Comparison of ENCODE assay signal across 8 cellular contexts in genomic region chr15:56244237-56244810, GRCh38. TPM values are rescaled to one million over a fixed set of nuclear protein-coding genes. Genes with fewer than 3 reads are reported as not detected.
DNase-seq lines count a peak whose midpoint lies in the region; ATAC-seq lines count a peak whose summit lies in the region.

No MANE protein-coding gene starts in this region.

- H3K4me3 ChIP-seq in Jurkat, Clone E6-1 (ENCODE audit: low read length) = peak overlapping the region; percentile 87

- DNase-seq in DMS53 treated with DMSO at 0.1 percent for 48 hours (lab: John Stamatoyannopoulos, UW; ENCODE audit: unreplicated experiment) (peak; percentile 32), RPMI7951 (ENCODE audit: low read depth) (peak; percentile 84), Right ventricle myocardium superior (peak; percentile 42), occipital lobe (lab: John Stamatoyannopoulos, UW) (peak; percentile 74)
- DNase-seq in Jurkat, Clone E6-1 (ENCODE audit: low read depth, low spot score) = peak; percentile 91
- peak; percentile 48 for DNase-seq in activated naive CD8-positive, alpha-beta T cell treated with anti-CD3 and anti-CD28 coated beads, Interleukin-2, amount 50 U/mL, for 24 hours

- H3K4me1 Mint-ChIP-seq in activated naive CD8-positive, alpha-beta T cell treated with anti-CD3 and anti-CD28 coated beads, Interleukin-2, amount 50 U/mL, for 24 hours = peaks cover 48% of the 10 kb centered on the region

- H3K27ac Mint-ChIP-seq in activated naive CD8-positive, alpha-beta T cell treated with anti-CD3 and anti-CD28 coated beads, Interleukin-2, amount 50 U/mL, for 24 hours = peak overlapping the region; percentile 98

- no peaks in the 10 kb centered on the region for H3K27me3 Mint-ChIP-seq in activated naive CD8-positive, alpha-beta T cell treated with anti-CD3 and anti-CD28 coated beads, Interleukin-2, amount 50 U/mL, for 24 hours

- ATAC-seq in activated naive CD8-positive, alpha-beta T cell treated with anti-CD3 and anti-CD28 coated beads, Interleukin-2, amount 50 U/mL, for 24 hours = peak; percentile 43
- peak; percentile 56 for ATAC-seq in Right ventricle myocardium superior (ENCODE audit: poor library complexity)
- ATAC-seq in GM18517 (IDR thresholded peaks at IDR 0.05; ENCODE audit: unreplicated experiment) = no peak
- ATAC-seq in GM18858 (IDR thresholded peaks at IDR 0.05; ENCODE audit: unreplicated experiment) = no peak

- H3K36me3 Mint-ChIP-seq in activated naive CD8-positive, alpha-beta T cell treated with anti-CD3 and anti-CD28 coated beads, Interleukin-2, amount 50 U/mL, for 24 hours (ENCODE audit: low read depth) = peaks cover 11% of the 10 kb centered on the region

- H3K9me3 Mint-ChIP-seq in activated naive CD8-positive, alpha-beta T cell treated with anti-CD3 and anti-CD28 coated beads, Interleukin-2, amount 50 U/mL, for 24 hours = no peaks in the 10 kb centered on the region

- intact Hi-C loops in Right ventricle myocardium superior (cut with DNase I) = no loop called here

- peak overlapping the region; percentile 95 for H3K4me3 Mint-ChIP-seq in activated naive CD8-positive, alpha-beta T cell treated with anti-CD3 and anti-CD28 coated beads, Interleukin-2, amount 50 U/mL, for 24 hours

RNA-seq across cellular contexts. Expression of gene RFX7, which starts 0.6 kb away (rescaled TPM):
- 21.6 TPM for polyA plus RNA-seq in Jurkat, Clone E6-1 (2012; ENCODE audit: insufficient read depth, insufficient read length)
- total RNA-seq in RPMI7951 (2014; rRNA removed; shearing (Covaris generic)) = 6.1 and 7.8 TPM in 2 replicates
- total RNA-seq in Right ventricle myocardium superior (7.2 TPM), occipital lobe (22.3 TPM)

Comparison
In these comparisons a context has a peak if more than half of its experiments do, and no peak if none do; other contexts are left out.
1. DNase-seq: peak in every context shown above with its lines; median percentile 91 in Jurkat, Clone E6-1; 84 in RPMI7951; 74 in occipital lobe; 48 in activated naive CD8-positive, alpha-beta T cell treated with anti-CD3 and anti-CD28 coated beads, Interleukin-2, amount 50 U/mL, for 24 hours; 42 in Right ventricle myocardium superior; 32 in DMS53 treated with DMSO at 0.1 percent for 48 hours.
2. ATAC-seq: peak in activated naive CD8-positive, alpha-beta T cell treated with anti-CD3 and anti-CD28 coated beads, Interleukin-2, amount 50 U/mL, for 24 hours (single experiment) and Right ventricle myocardium superior (single experiment); none in GM18517 (single experiment) and GM18858 (single experiment).